ENCODE assay signal across 24 cellular contexts in the genomic region with DNA sequence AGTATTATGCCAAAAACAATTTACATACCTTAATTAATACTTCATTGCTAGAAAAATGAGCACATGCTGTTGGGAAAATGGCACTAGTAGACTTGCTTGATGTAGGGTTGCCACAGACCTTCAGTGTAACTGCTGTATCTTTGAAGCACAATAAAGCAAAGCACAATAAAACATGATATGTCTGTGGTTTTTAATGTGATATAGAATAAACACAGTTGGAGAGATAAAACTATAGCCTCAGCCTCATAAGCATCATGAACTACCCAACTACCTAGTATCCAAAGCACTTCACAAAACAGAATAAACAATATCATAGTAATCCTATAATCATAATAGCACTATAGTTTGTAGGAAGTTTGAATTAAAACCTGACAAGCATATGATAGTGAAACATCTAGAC.
"Had no signal": no experiment of that assay in that cellular context is flagged by ENCODE, and none has a peak within 500 bp of the region (broad histone marks: within the 10 kb centered on the region; RNA-seq: fewer than 3 reads in every experiment).

No MANE protein-coding gene starts in this region.

- H3K4me2 ChIP-seq: neural progenitor cell, smooth muscle cell had no signal

- H3K27ac ChIP-seq: left ventricle myocardium inferior, neural progenitor cell, neutrophil, parathyroid adenoma, psoas muscle, right lobe of liver, tibial nerve, uterus had no signal

- H3K9ac ChIP-seq: neural progenitor cell, parathyroid adenoma had no signal

- ATAC-seq: natural killer cell; psoas muscle; right lobe of liver; stimulated activated memory B cell treated with anti-CD40 and anti-IgM and Interleukin-4, amounts not matched to agents 10 μg/mL and 1 μg/mL and 100 μg/mL, for 72 hours; stimulated activated naive CD8-positive, alpha-beta T cell treated with anti-CD3 and anti-CD28 coated beads, Interleukin-15, amount 100 ng/mL, for 72 hours had no signal

- H3K36me3 ChIP-seq: left ventricle myocardium inferior, neural progenitor cell, neutrophil, right lobe of liver, tibial nerve, uterus had no signal

- H2AFZ ChIP-seq: neural progenitor cell, parathyroid adenoma had no signal

- H3K27me3 ChIP-seq: neural progenitor cell, neutrophil, right lobe of liver, tibial nerve, uterus had no signal

- H3K79me2 ChIP-seq: parathyroid adenoma had no signal

- H3K4me1 ChIP-seq: left ventricle myocardium inferior, neural progenitor cell, parathyroid adenoma, psoas muscle, right lobe of liver, tibial nerve, uterus had no signal

- H3K4me3 ChIP-seq: left ventricle myocardium inferior, lung, neural progenitor cell, psoas muscle, right lobe of liver, smooth muscle cell, tibial nerve, uterus had no signal

- H3K9me3 ChIP-seq: left ventricle myocardium inferior, neutrophil, psoas muscle, right lobe of liver, tibial nerve, uterus had no signal

- DNase-seq: islet precursor cell; left ventricle myocardium inferior; mesendoderm; naive B cell; natural killer cell; nephron progenitor cell; occipital lobe; psoas muscle; right lobe of liver; stimulated activated CD4-positive, alpha-beta T cell treated with anti-CD3 and anti-CD28 coated beads, Interleukin-1b, Interleukin-23, amount 100 ng/mL, for 48 hours; stimulated activated CD4-positive, alpha-beta T cell treated with anti-CD3 and anti-CD28 coated beads, Interleukin-2, amount 100 ng/mL, for 48 hours; stimulated activated CD4-positive, alpha-beta T cell treated with anti-CD3 and anti-CD28 coated beads, Interleukin-4, amount 100 ng/mL, for 4 hours; stimulated activated CD8-positive, alpha-beta memory T cell treated with anti-CD3 and anti-CD28 coated beads, Interleukin-4, amount 100 ng/mL, for 48 hours; stimulated activated naive CD4-positive, alpha-beta T cell treated with Interleukin-2 at 50 U/mL for 16 hours; stimulated activated naive CD8-positive, alpha-beta T cell treated with anti-CD3 and anti-CD28 coated beads, Interleukin-15, amount 100 ng/mL, for 72 hours; substantia nigra; uterus had no signal
